ENCODE assay signal across 1 cellular context in the genomic region with DNA sequence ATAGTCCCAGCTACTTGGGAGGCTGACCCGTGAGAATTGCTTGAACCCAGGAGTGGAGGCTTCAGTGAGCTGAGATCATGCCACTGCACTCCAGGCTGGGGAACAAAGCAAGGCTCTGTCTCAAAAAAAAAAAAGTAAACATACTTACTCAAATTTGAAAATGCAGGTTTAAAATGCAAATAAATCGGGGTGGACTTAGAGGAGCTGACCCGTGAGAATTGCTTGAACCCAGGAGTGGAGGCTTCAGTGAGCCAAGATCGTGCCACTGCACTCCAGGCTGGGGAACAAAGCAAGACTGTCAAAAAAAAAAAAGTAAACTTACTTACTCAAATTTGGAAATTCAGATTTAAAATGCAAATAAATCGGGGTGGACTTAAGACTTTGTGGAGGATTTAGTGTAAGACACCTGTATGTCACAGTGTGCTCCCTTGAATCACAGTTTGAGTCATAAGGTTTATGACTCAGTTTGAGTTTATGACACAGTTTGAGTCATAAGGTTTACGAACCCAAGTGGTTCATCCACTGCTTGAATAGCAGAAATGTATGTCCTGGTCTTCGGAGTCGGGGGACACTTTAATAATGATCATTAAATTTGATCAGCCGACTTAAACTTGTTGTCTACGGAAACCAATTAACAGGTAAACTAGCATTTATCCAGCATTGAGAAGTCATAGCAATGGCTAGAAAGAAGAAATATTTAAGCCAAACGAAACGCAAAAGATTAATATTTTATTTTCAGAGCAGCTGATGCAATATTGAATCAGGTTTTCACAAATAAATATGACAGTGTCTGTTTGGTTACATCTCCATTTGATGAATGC.
TF ChIP-seq lines count a peak whose summit lies in the region.

No MANE protein-coding gene starts in this region.

TF ChIP-seq in HEK293, 187 proteins besides CTCF, POLR2A, EP300 and RAD21 (continued from another document):
- TF ChIP-seq, protein P1, sequence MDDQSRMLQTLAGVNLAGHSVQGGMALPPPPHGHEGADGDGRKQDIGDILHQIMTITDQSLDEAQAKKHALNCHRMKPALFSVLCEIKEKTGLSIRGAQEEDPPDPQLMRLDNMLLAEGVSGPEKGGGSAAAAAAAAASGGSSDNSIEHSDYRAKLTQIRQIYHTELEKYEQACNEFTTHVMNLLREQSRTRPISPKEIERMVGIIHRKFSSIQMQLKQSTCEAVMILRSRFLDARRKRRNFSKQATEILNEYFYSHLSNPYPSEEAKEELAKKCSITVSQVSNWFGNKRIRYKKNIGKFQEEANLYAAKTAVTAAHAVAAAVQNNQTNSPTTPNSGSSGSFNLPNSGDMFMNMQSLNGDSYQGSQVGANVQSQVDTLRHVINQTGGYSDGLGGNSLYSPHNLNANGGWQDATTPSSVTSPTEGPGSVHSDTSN (CRISPR knock-in tag; IDR thresholded peaks at IDR 0.05): no peak
- TF ChIP-seq ZNF473 (tag by site-specific recombination; IDR thresholded peaks at IDR 0.05): no peak
- 0 out of 2 replicates have a peak, but pooled peaks have one; percentile 10 for TF ChIP-seq WT1 (tag by site-specific recombination; IDR thresholded peaks at IDR 0.05)
- 0 out of 2 replicates have a peak, but pooled peaks have one; percentile 43 for TF ChIP-seq KLF8 (tag by site-specific recombination; IDR thresholded peaks at IDR 0.05)
- TF ChIP-seq ZNF140 (tag by site-specific recombination; IDR thresholded peaks at IDR 0.05): no peak
- TF ChIP-seq ZNF266 (tag by site-specific recombination; IDR thresholded peaks at IDR 0.05; ENCODE audit: low read depth): no peak
